ENCODE assay signal across 3 cellular contexts in the genomic region with DNA sequence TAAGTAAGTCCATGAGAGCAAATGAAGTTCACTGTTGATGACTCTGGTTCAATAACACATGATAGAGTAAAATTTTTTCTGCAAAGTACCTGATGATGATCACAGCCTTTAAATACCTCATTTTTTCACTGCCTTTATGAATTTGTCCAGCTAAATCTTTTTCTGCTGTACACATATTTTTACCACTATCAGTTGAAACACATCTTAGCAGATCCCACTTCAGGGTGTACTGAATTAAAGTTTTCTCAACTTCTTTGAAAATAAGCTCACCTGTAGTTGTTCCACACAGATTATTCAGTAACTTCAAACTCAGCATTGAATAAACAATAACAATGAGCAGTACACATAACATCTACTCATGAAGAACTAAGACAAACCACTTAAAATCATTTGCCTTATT.
"Had no signal": no experiment of that assay in that cellular context is flagged by ENCODE, and none has a peak within 500 bp of the region (broad histone marks: within the 10 kb centered on the region; RNA-seq: fewer than 3 reads in every experiment).

No MANE protein-coding gene starts in this region.

- H3K4me3 ChIP-seq: GM12878 had no signal

- DNase-seq: GDM1, GF-D8 had no signal
